ENCODE assay signal across 32 cellular contexts in genomic region chr3:129581623-129582022, GRCh38. TPM values are rescaled to one million over a fixed set of nuclear protein-coding genes. Genes with fewer than 3 reads are reported as not detected.
"Had no signal": no experiment of that assay in that cellular context is flagged by ENCODE, and none has a peak within 500 bp of the region (broad histone marks: within the 10 kb centered on the region; RNA-seq: fewer than 3 reads in every experiment).

No MANE protein-coding gene starts in this region.

- H3K9me3 Mint-ChIP-seq: immature natural killer cell; natural killer cell; stimulated activated naive CD8-positive, alpha-beta T cell treated with anti-CD3 and anti-CD28 coated beads, Interleukin-15, Interleukin-2, amounts not matched to agents 100 ng/mL and 50 ng/mL, for 24 hours had no signal

- H3K36me3 Mint-ChIP-seq: activated CD8-positive, alpha-beta memory T cell treated with anti-CD3 and anti-CD28 coated beads, Interleukin-2, amount 10 ng/mL, durations not matched to agents 7 days and 5 days; activated naive CD8-positive, alpha-beta T cell; natural killer cell had no signal

- H3K9me3 ChIP-seq: body of pancreas, heart left ventricle, spleen, thoracic aorta, uterus had no signal

- DNase-seq: activated CD4-positive, alpha-beta T cell treated with anti-CD3 and anti-CD28 coated beads for 36 hours; activated CD4-positive, CD25-positive, alpha-beta regulatory T cell; activated CD8-positive, alpha-beta memory T cell treated with anti-CD3 and anti-CD28 coated beads, Interleukin-2, amount 10 ng/mL, durations not matched to agents 7 days and 5 days; activated CD8-positive, alpha-beta T cell treated with anti-CD3 and anti-CD28 coated beads, Interleukin-2, amount 10 ng/mL, durations not matched to agents 7 days and 5 days; activated effector memory CD4-positive, alpha-beta T cell treated with Interleukin-2 at 50 U/mL for 16 hours; activated naive CD4-positive, alpha-beta T cell treated with Interleukin-2 at 50 U/mL for 16 hours; activated T-cell treated with anti-CD3 and anti-CD28 coated beads, Interleukin-2, amount 50 U/mL, for 48 hours; anterior cingulate cortex; body of pancreas; cortex of kidney; foreskin fibroblast; heart left ventricle; hypothalamus; immature natural killer cell; midbrain; natural killer cell; posterior cingulate gyrus; right cardiac atrium; spleen; T-helper 1 cell; trophoblast cell; uterus had no signal

- H3K4me3 ChIP-seq: body of pancreas, heart left ventricle, spleen, thoracic aorta, uterus had no signal

- H3K4me3 Mint-ChIP-seq: activated CD4-positive, alpha-beta T cell treated with anti-CD3 and anti-CD28 coated beads for 36 hours; activated CD8-positive, alpha-beta memory T cell treated with anti-CD3 and anti-CD28 coated beads, Interleukin-2, amount 10 ng/mL, durations not matched to agents 7 days and 5 days; activated CD8-positive, alpha-beta T cell treated with anti-CD3 and anti-CD28 coated beads, Interleukin-2, amount 10 ng/mL, durations not matched to agents 7 days and 5 days; activated naive CD8-positive, alpha-beta T cell; natural killer cell; stimulated activated naive CD8-positive, alpha-beta T cell treated with anti-CD3 and anti-CD28 coated beads, Interleukin-15, Interleukin-2, amounts not matched to agents 100 ng/mL and 50 ng/mL, for 24 hours had no signal

- H3K27me3 Mint-ChIP-seq: activated CD4-positive, alpha-beta T cell treated with anti-CD3 and anti-CD28 coated beads for 36 hours; activated CD8-positive, alpha-beta memory T cell treated with anti-CD3 and anti-CD28 coated beads, Interleukin-2, amount 10 ng/mL, durations not matched to agents 7 days and 5 days; activated naive CD8-positive, alpha-beta T cell; stimulated activated naive CD8-positive, alpha-beta T cell treated with anti-CD3 and anti-CD28 coated beads, Interleukin-15, Interleukin-2, amounts not matched to agents 100 ng/mL and 50 ng/mL, for 24 hours had no signal

- H3K27ac ChIP-seq: body of pancreas, heart left ventricle, thoracic aorta, uterus had no signal

- H3K27ac Mint-ChIP-seq: activated CD4-positive, alpha-beta T cell treated with anti-CD3 and anti-CD28 coated beads for 36 hours; activated CD8-positive, alpha-beta memory T cell treated with anti-CD3 and anti-CD28 coated beads, Interleukin-2, amount 10 ng/mL, durations not matched to agents 7 days and 5 days; activated CD8-positive, alpha-beta T cell treated with anti-CD3 and anti-CD28 coated beads, Interleukin-2, amount 10 ng/mL, durations not matched to agents 7 days and 5 days; activated naive CD8-positive, alpha-beta T cell; stimulated activated naive CD8-positive, alpha-beta T cell treated with anti-CD3 and anti-CD28 coated beads, Interleukin-15, Interleukin-2, amounts not matched to agents 100 ng/mL and 50 ng/mL, for 24 hours had no signal

- H3K36me3 ChIP-seq: uterus had no signal

- ATAC-seq: activated CD4-positive, alpha-beta T cell treated with anti-CD3 and anti-CD28 coated beads for 36 hours; activated CD8-positive, alpha-beta memory T cell treated with anti-CD3 and anti-CD28 coated beads, Interleukin-2, amount 10 ng/mL, durations not matched to agents 7 days and 5 days; activated CD8-positive, alpha-beta T cell treated with anti-CD3 and anti-CD28 coated beads, Interleukin-2, amount 10 ng/mL, durations not matched to agents 7 days and 5 days; body of pancreas; esophagus mucosa; heart left ventricle; natural killer cell; right cardiac atrium had no signal

- H3K27me3 ChIP-seq: body of pancreas, heart left ventricle, spleen, uterus had no signal

RNA-seq across cellular contexts. Expression of gene H1-8, which starts 38.6 kb away (rescaled TPM):
- total RNA-seq: activated CD4-positive, alpha-beta T cell treated with anti-CD3 and anti-CD28 coated beads for 36 hours; activated CD8-positive, alpha-beta memory T cell treated with anti-CD3 and anti-CD28 coated beads, Interleukin-2, amount 10 ng/mL, durations not matched to agents 7 days and 5 days; activated CD8-positive, alpha-beta T cell treated with anti-CD3 and anti-CD28 coated beads, Interleukin-2, amount 10 ng/mL, durations not matched to agents 7 days and 5 days; body of pancreas; chondrocyte; esophagus mucosa; heart left ventricle; kidney epithelial cell; lower leg skin; natural killer cell; osteoblast; right cardiac atrium; spleen; subcutaneous adipose tissue; thoracic aorta; uterus had no signal
- polyA plus RNA-seq: adipose tissue, heart left ventricle, immature natural killer cell, right cardiac atrium, spleen had no signal

RNA-seq across cellular contexts. Expression of gene RHO, which starts 53.2 kb away (rescaled TPM):
- total RNA-seq: activated CD4-positive, alpha-beta T cell treated with anti-CD3 and anti-CD28 coated beads for 36 hours; activated CD8-positive, alpha-beta memory T cell treated with anti-CD3 and anti-CD28 coated beads, Interleukin-2, amount 10 ng/mL, durations not matched to agents 7 days and 5 days; activated CD8-positive, alpha-beta T cell treated with anti-CD3 and anti-CD28 coated beads, Interleukin-2, amount 10 ng/mL, durations not matched to agents 7 days and 5 days; body of pancreas; chondrocyte; esophagus mucosa; heart left ventricle; kidney epithelial cell; lower leg skin; natural killer cell; osteoblast; right cardiac atrium; spleen; subcutaneous adipose tissue; thoracic aorta had no signal
- polyA plus RNA-seq: adipose tissue, immature natural killer cell, right cardiac atrium, spleen had no signal
